In genomic region chr19:10332965-10333757, GRCh38 we compare ENCODE assay signal across 8 cellular contexts. TPM values are rescaled to one million over a fixed set of nuclear protein-coding genes. Genes with fewer than 3 reads are reported as not detected.
DNase-seq lines count a peak whose midpoint lies in the region; ATAC-seq lines count a peak whose summit lies in the region.

Gene RAVER1, minus strand, starts transcription at chr19:10333529. Its CDS starts 22 bp downstream, at chr19:10333507.

- peak; percentile 56 for ATAC-seq in GM21367 (IDR thresholded peaks at IDR 0.05; ENCODE audit: unreplicated experiment)

- DNase-seq in COR-L47 (lab: John Stamatoyannopoulos, UW), result peak; percentile 98
- peak; percentile 90 for DNase-seq in HT1080 (ENCODE audit: low read depth)
- DNase-seq in NOMO-1 (lab: John Stamatoyannopoulos, UW; ENCODE audit: unreplicated experiment in 2 of 2), result peak; percentile 94
- DNase-seq in activated CD8-positive, alpha-beta memory T cell treated with anti-CD3 and anti-CD28 coated beads for 24 hours, result peak; percentile 97
- peak; percentile 96 for DNase-seq in effector CD4-positive, alpha-beta T cell
- DNase-seq in lung microvascular endothelial cell (ENCODE audit: low read depth in 2 of 2), result peak; percentile 99
- peak; percentile 93 to 97 (median 97) for DNase-seq in stimulated activated CD4-positive, alpha-beta T cell treated with anti-CD3 and anti-CD28 coated beads, TNF-alpha, amount 100 ng/mL, for 4 hours (ENCODE audit: low read depth in 3 of 3)

RNA-seq across cellular contexts. Expression of gene RAVER1, which starts in this region (rescaled TPM):
- 28.3 and 48.3 TPM in 2 replicates for total RNA-seq in HT1080 (2014; rRNA removed; shearing (Covaris generic))
- polyA plus RNA-seq in HT1080 (2015; cell fraction: cytosol; rRNA removed), result 67.0 and 73.3 TPM in 2 replicates
- polyA plus RNA-seq in HT1080 (2015; cell fraction: nucleus; rRNA removed), result 55.0 and 65.4 TPM in 2 replicates
- 5.4 and 6.2 TPM in 2 replicates for total RNA-seq in lung microvascular endothelial cell

Comparison
In these comparisons a context has a peak if more than half of its experiments do, and no peak if none do; other contexts are left out.
1. Peak in every context shown above with its lines: DNase-seq and ATAC-seq.